17 cellular contexts compared by ENCODE assay signal in the genomic region with DNA sequence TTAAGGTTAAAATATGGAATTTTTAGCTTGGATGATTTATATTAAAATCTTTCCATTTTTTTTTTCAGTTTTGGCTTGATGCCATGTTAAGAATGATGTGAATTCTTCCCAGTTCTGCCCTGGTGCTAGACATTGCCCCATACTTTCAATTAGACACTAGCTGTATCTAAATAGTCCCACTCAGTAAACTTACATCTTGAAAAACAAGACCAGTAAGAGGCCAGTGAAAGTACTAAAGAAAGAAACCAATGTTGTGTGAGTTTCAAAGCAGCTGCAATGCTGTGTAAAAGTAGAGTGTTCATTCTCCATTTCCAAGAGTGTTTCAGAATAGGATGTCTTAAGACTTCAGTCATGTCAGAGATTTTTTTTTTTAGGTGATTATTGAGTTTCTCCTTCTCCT. TPM values are rescaled to one million over a fixed set of nuclear protein-coding genes. Genes with fewer than 3 reads are reported as not detected.
DNase-seq lines count a peak whose midpoint lies in the region; ATAC-seq and TF ChIP-seq lines count a peak whose summit lies in the region.
"Had no signal": no experiment of that assay in that cellular context is flagged by ENCODE, and none has a peak within 500 bp of the region (broad histone marks: within the 10 kb centered on the region; RNA-seq: fewer than 3 reads in every experiment).

No MANE protein-coding gene starts in this region.

- TF ChIP-seq POLR2A in IMR-90 (IDR thresholded peaks at IDR 0.05; ENCODE audit: low read depth, low read length) = no peak

- no peak overlapping the region for H2BK120ac ChIP-seq in IMR-90 (ENCODE audit: low read depth, low read length)

- H2BK5ac ChIP-seq in IMR-90 (ENCODE audit: low read depth, low read length, poor library complexity, severe bottlenecking) = no peak overlapping the region

- no peaks in the 10 kb centered on the region for H3K9me3 ChIP-seq in IMR-90 (ENCODE audit: control insufficient read depth, insufficient read depth, low read length)
- H3K9me3 ChIP-seq: ascending aorta, BLaER1, gastrocnemius medialis, thoracic aorta had no signal

- no TSS peak for BruUV-seq in IMR-90 (replicated peaks; lab: Mats Ljungman, UMichigan)

- no peaks in the 10 kb centered on the region; a peak in 1 of 4 replicates for H3K79me1 ChIP-seq in IMR-90 (ENCODE audit: low read depth in 1 of 2, low read length in 2 of 2)

- H3K23ac ChIP-seq in IMR-90 (ENCODE audit: low read depth, low read length) = no peak overlapping the region

- CTCF ChIA-PET in IMR-90 (lab: Yijun Ruan, JAX) = no interaction called here

- no peak overlapping the region for H2BK15ac ChIP-seq in IMR-90 (ENCODE audit: low read depth, low read length)

- peaks cover 2% of the 10 kb centered on the region for H3K4me1 ChIP-seq in IMR-90 (ENCODE audit: control insufficient read depth, insufficient read depth, low read length)
- H3K4me1 ChIP-seq: ascending aorta, BLaER1, gastrocnemius medialis had no signal

- H3K4ac ChIP-seq in IMR-90 (ENCODE audit: low read depth, low read length) = no peak overlapping the region

- intact Hi-C loops in IMR-90 (cut with micrococcal nuclease) = no loop called here

- no peak overlapping the region for H4K5ac ChIP-seq in IMR-90 (ENCODE audit: low read depth, low read length)

- in situ Hi-C loops in IMR-90 (cut with MboI; ENCODE audit: low sequenced_read_pairs) = no loop called here

- H3K27me3 ChIP-seq in IMR-90 (ENCODE audit: control insufficient read depth, insufficient read depth, low read length) = no peaks in the 10 kb centered on the region
- H3K27me3 ChIP-seq: ascending aorta, BLaER1, gastrocnemius medialis had no signal

- no peak overlapping the region for H2AK5ac ChIP-seq in IMR-90 (ENCODE audit: low read depth, low read length)

- TF ChIP-seq RAD21 in IMR-90 (IDR thresholded peaks at IDR 0.05; ENCODE audit: low read length) = no peak

- no peak overlapping the region for H3K4me3 ChIP-seq in AG10803 (ENCODE audit: low read length)
- H3K4me3 ChIP-seq in IMR-90 (ENCODE audit: insufficient read depth, low read depth, low read length) = no peak overlapping the region
- H3K4me3 ChIP-seq in fibroblast of the aortic adventitia (ENCODE audit: low read depth, low read length) = no peak overlapping the region
- H3K4me3 ChIP-seq: ascending aorta, BLaER1, gastrocnemius medialis, thoracic aorta had no signal

- no peak overlapping the region; the same call in 1 of the 2 replicates for H3K14ac ChIP-seq in IMR-90 (replicated peaks; ENCODE audit: low read depth, low read length)

- ATAC-seq in GM19438 (IDR thresholded peaks at IDR 0.05; ENCODE audit: low read depth, unreplicated experiment) (peak; percentile 70), IMR-90 (ENCODE audit: low read depth) (peak; percentile 54; the same call in 1 of the 2 replicates), HG02642 (IDR thresholded peaks at IDR 0.05; ENCODE audit: poor library complexity, unreplicated experiment) (no peak)
- ATAC-seq: gastrocnemius medialis had no signal

- H3K4me2 ChIP-seq in IMR-90 (ENCODE audit: low read depth, low read length) = no peak overlapping the region
- H3K4me2 ChIP-seq: BLaER1 had no signal

- H2AFZ ChIP-seq in IMR-90 (replicated peaks; ENCODE audit: low read length, poor library complexity) = no peak overlapping the region

- no peak overlapping the region for H3K27ac ChIP-seq in IMR-90 (ENCODE audit: insufficient read depth, low read length)
- H3K27ac ChIP-seq: ascending aorta, BLaER1, gastrocnemius medialis, thoracic aorta had no signal

- dilution Hi-C loops in IMR-90 (cut with HindIII; ENCODE audit: low sequenced_read_pairs, unreplicated experiment) = no loop called here

- H2AK9ac ChIP-seq in IMR-90 (replicated peaks; ENCODE audit: low read depth, low read length, poor library complexity) = no peak overlapping the region

- 0 out of 2 replicates have a peak, but pooled peaks cover 1% of the 10 kb centered on the region for H3K36me3 ChIP-seq in IMR-90 (ENCODE audit: control insufficient read depth, insufficient read depth, low read length)
- H3K36me3 ChIP-seq: thoracic aorta had no signal

- no peak overlapping the region for H4K91ac ChIP-seq in IMR-90 (ENCODE audit: insufficient read depth, low read depth, low read length)

- no peak overlapping the region for H2BK20ac ChIP-seq in IMR-90 (ENCODE audit: low read depth, low read length)

- H3K9me1 ChIP-seq in IMR-90 (ENCODE audit: insufficient read depth, low read length) = peaks cover 8% of the 10 kb centered on the region; the same call in 1 of the 2 replicates

- no peaks in the 10 kb centered on the region for H4K20me1 ChIP-seq in IMR-90 (ENCODE audit: insufficient read depth, low read length)
- H4K20me1 ChIP-seq: BLaER1 had no signal

- H3K9ac ChIP-seq in IMR-90 (ENCODE audit: low read depth, low read length) = no peak overlapping the region
- H3K9ac ChIP-seq: BLaER1 had no signal

- DNase-seq in AG10803 (ENCODE audit: low read depth) (peak; percentile 52), IMR-90 (no peak), fibroblast of the aortic adventitia (ENCODE audit: low read depth) (peak; percentile 16), NCI-H748 (lab: John Stamatoyannopoulos, UW; ENCODE audit: unreplicated experiment) (no peak), NCI-H2171 treated with DMSO at 0.1 percent for 48 hours (lab: John Stamatoyannopoulos, UW) (no peak), NCI-H446 treated with DMSO at 0.1 percent for 48 hours (lab: John Stamatoyannopoulos, UW) (no peak)
- DNase-seq: 8988T; activated naive CD4-positive, alpha-beta T cell treated with Interleukin-2 at 50 U/mL for 16 hours; activated T-cell treated with anti-CD3 and anti-CD28 coated beads for 4 hours; gastrocnemius medialis; midbrain; NCI-H1930 had no signal

- TF ChIP-seq CTCF in AG10803 (conservative IDR thresholded peaks at IDR 0.05; ENCODE audit: low read length) (no peak), IMR-90 (conservative IDR thresholded peaks at IDR 0.05; ENCODE audit: low read depth, low read length) (no peak), fibroblast of the aortic adventitia (IDR thresholded peaks at IDR 0.05; ENCODE audit: insufficient read depth, low read length) (no peak)

- no peak overlapping the region for H3K56ac ChIP-seq in IMR-90 (ENCODE audit: extremely low read depth, insufficient read depth, low read length)

- H4K8ac ChIP-seq in IMR-90 (ENCODE audit: low read depth in 2 of 2, low read length in 2 of 2) = no peak overlapping the region

- no peak overlapping the region for H3K18ac ChIP-seq in IMR-90 (ENCODE audit: low read depth, low read length)

- POLR2A ChIA-PET in IMR-90 (lab: Charles Lee; ENCODE audit: unreplicated experiment) = no interaction called here

TF ChIP-seq in IMR-90, 13 proteins besides CTCF, POLR2A, EP300 and RAD21:
- no peak for TF ChIP-seq MAZ (IDR thresholded peaks at IDR 0.05; ENCODE audit: borderline replicate concordance, low read depth, low read length)
- no peak for TF ChIP-seq BHLHE40 (IDR thresholded peaks at IDR 0.05; ENCODE audit: low read depth, low read length)
- TF ChIP-seq CHD1 (IDR thresholded peaks at IDR 0.05; ENCODE audit: low read depth, low read length) = no peak
- TF ChIP-seq RFX5 (IDR thresholded peaks at IDR 0.05; ENCODE audit: low read depth, low read length) = no peak
- no peak for TF ChIP-seq RCOR1 (IDR thresholded peaks at IDR 0.05; ENCODE audit: insufficient replicate concordance, low read length)
- no peak for TF ChIP-seq FOS (IDR thresholded peaks at IDR 0.05; ENCODE audit: low read depth, low read length)

RNA-seq across cellular contexts. Expression of a gene that starts 40.0 kb away (rescaled TPM):
- total RNA-seq in IMR-90 (2012; rRNA removed) = 103 and 119 TPM in 2 replicates
- polyA plus RNA-seq in IMR-90 (2012; rRNA removed) = 48.8 and 53.2 TPM in 2 replicates
- polyA plus RNA-seq in IMR-90 (2012; cell fraction: cytosol; rRNA removed) = 55.0 and 65.2 TPM in 2 replicates
- polyA plus RNA-seq in IMR-90 (2012; cell fraction: nucleus; rRNA removed; ENCODE audit: low replicate concordance) = 16.5 and 30.7 TPM in 2 replicates
- 412 and 741 TPM in 2 replicates for total RNA-seq in fibroblast of the aortic adventitia (ENCODE audit: low replicate concordance)

RNA-seq across cellular contexts. Expression of a gene that starts 48.3 kb away (rescaled TPM):
- total RNA-seq in IMR-90 (2012; rRNA removed) (13.1 and 22.8 TPM in 2 replicates), fibroblast of the aortic adventitia (ENCODE audit: low replicate concordance) (9.0 and 34.7 TPM in 2 replicates)
- 5.0 and 6.7 TPM in 2 replicates for polyA plus RNA-seq in IMR-90 (2012; rRNA removed)
- polyA plus RNA-seq in IMR-90 (2012; cell fraction: cytosol; rRNA removed) = 0.98 and 1.5 TPM in 2 replicates
- polyA plus RNA-seq in IMR-90 (2012; cell fraction: nucleus; rRNA removed; ENCODE audit: low replicate concordance) = 1.9 and 10.9 TPM in 2 replicates

RNA-seq across cellular contexts. Expression of a gene that starts 48.5 kb away (rescaled TPM):
- 10.6 and 20.0 TPM in 2 replicates for total RNA-seq in IMR-90 (2012; rRNA removed)
- 6.4 and 6.9 TPM in 2 replicates for polyA plus RNA-seq in IMR-90 (2012; rRNA removed)
- 2.0 and 4.4 TPM in 2 replicates for polyA plus RNA-seq in IMR-90 (2012; cell fraction: cytosol; rRNA removed)
- 1.8 and 5.5 TPM in 2 replicates for polyA plus RNA-seq in IMR-90 (2012; cell fraction: nucleus; rRNA removed; ENCODE audit: low replicate concordance)
- 34.6 and 73.3 TPM in 2 replicates for total RNA-seq in fibroblast of the aortic adventitia (ENCODE audit: low replicate concordance)

Comparison
In these comparisons a context has a peak if more than half of its experiments do, and no peak if none do; other contexts are left out.
1. DNase-seq: peak in AG10803 (single experiment) and fibroblast of the aortic adventitia (single experiment); none in IMR-90 (single experiment), NCI-H748 (single experiment), NCI-H2171 treated with DMSO at 0.1 percent for 48 hours (single experiment) and NCI-H446 treated with DMSO at 0.1 percent for 48 hours (single experiment).